Comparison of ENCODE assay signal across 13 cellular contexts in genomic region chr2:174014021-174014698, GRCh38. TPM values are rescaled to one million over a fixed set of nuclear protein-coding genes. Genes with fewer than 3 reads are reported as not detected.
A peak's percentile ranks its signal among the peaks of the same experiment; 100 is the strongest.
DNase-seq lines count a peak whose midpoint lies in the region; ATAC-seq and TF ChIP-seq lines count a peak whose summit lies in the region.
"Had no signal": no experiment of that assay in that cellular context is flagged by ENCODE, and none has a peak within 500 bp of the region (broad histone marks: within the 10 kb centered on the region; RNA-seq: fewer than 3 reads in every experiment).

No MANE protein-coding gene starts in this region.

- ATAC-seq in WTC11: 0 out of 2 replicates have a peak, but pooled peaks have one; percentile 5

- TF ChIP-seq CTCF in WTC11 (IDR thresholded peaks at IDR 0.05): no peak
- no peak for TF ChIP-seq CTCF in osteocyte (IDR thresholded peaks at IDR 0.05)

- DNase-seq in WTC11 (ENCODE audit: low spot score): no peak
- peak; percentile 43 for DNase-seq in iris pigment epithelial cell (ENCODE audit: low read depth)
- no peak for DNase-seq in osteocyte (ENCODE audit: extremely low spot score, unreplicated experiment)
- DNase-seq in Karpas-422: no peak
- no peak for DNase-seq in superior temporal gyrus (ENCODE audit: extremely low spot score)
- DNase-seq in T1000 (lab: John Stamatoyannopoulos, UW): no peak
- DNase-seq: activated effector memory CD4-positive, alpha-beta T cell treated with Interleukin-2 at 50 U/mL for 16 hours; cerebellar nuclear complex; NCI-H526 treated with DMSO at 0.1 percent for 48 hours; stimulated activated naive CD4-positive, alpha-beta T cell treated with Interleukin-2 at 50 U/mL for 16 hours had no signal

- peak overlapping the region; percentile 66 for H3K4me3 Mint-ChIP-seq in WTC11
- no peak overlapping the region for H3K4me3 Mint-ChIP-seq in osteocyte (ENCODE audit: unreplicated experiment)

- H3K27ac ChIP-seq in skin epidermis (peak overlapping the region in 13 of 21 experiments; percentile 15 to 97 (median 90)), Karpas-422 (ENCODE audit: low read length) (no peak overlapping the region)
- H3K27ac ChIP-seq: SJSA1 had no signal

- H3K9ac ChIP-seq in ES-I3 (ENCODE audit: low read depth, low read length) (peak overlapping the region; percentile 63), Karpas-422 (ENCODE audit: low read length) (no peak overlapping the region)

- H3K27me3 ChIP-seq in Karpas-422 (ENCODE audit: low read length): no peaks in the 10 kb centered on the region
- H3K27me3 ChIP-seq: SJSA1 had no signal

- H3K9me3 Mint-ChIP-seq in WTC11 (peaks cover 3% of the 10 kb centered on the region; the same call in 1 of the 2 replicates), osteocyte (ENCODE audit: unreplicated experiment) (no peaks in the 10 kb centered on the region)

- no peaks in the 10 kb centered on the region for H3K36me3 ChIP-seq in ES-I3 (ENCODE audit: insufficient read depth, low read length)
- no peaks in the 10 kb centered on the region for H3K36me3 ChIP-seq in Karpas-422 (ENCODE audit: insufficient read depth, low read length)
- H3K36me3 ChIP-seq: SJSA1 had no signal

- H2AFZ ChIP-seq in Karpas-422 (ENCODE audit: low read length): no peak overlapping the region

- no peaks in the 10 kb centered on the region for H3K9me3 ChIP-seq in ES-I3 (ENCODE audit: control insufficient read depth, insufficient read depth, low read length)
- no peaks in the 10 kb centered on the region for H3K9me3 ChIP-seq in Karpas-422 (ENCODE audit: low read length)
- H3K9me3 ChIP-seq: SJSA1 had no signal

- POLR2A ChIA-PET in WTC11 (lab: Charles Lee): no interaction called here

- no peaks in the 10 kb centered on the region for H3K79me2 ChIP-seq in Karpas-422 (ENCODE audit: low read length)

- H4K20me1 ChIP-seq in Karpas-422 (ENCODE audit: insufficient read depth, low read depth, low read length): no peaks in the 10 kb centered on the region

- CTCF ChIA-PET in WTC11 (lab: Charles Lee): interaction anchor here (1.5 to 1.8 kb wide), 2 partner anchors 26 to 64 kb away, joined by 4 to 6 read pairs; no protein-coding TSS in a partner anchor

- no peak overlapping the region for H3K4me2 ChIP-seq in Karpas-422 (ENCODE audit: low read depth, low read length, poor library complexity, severe bottlenecking)

- no peaks in the 10 kb centered on the region for H3K9me2 ChIP-seq in Karpas-422 (replicated peaks; ENCODE audit: insufficient read depth, low read length)

- H3K4me1 ChIP-seq in ES-I3 (ENCODE audit: insufficient read depth, low read length): peaks cover 22% of the 10 kb centered on the region
- H3K4me1 ChIP-seq in Karpas-422 (ENCODE audit: low read length): no peaks in the 10 kb centered on the region

- H3K4me1 Mint-ChIP-seq in WTC11 (peaks cover 31% of the 10 kb centered on the region), osteocyte (ENCODE audit: unreplicated experiment) (peaks cover 26% of the 10 kb centered on the region)

- H3K27ac Mint-ChIP-seq in WTC11 (peak overlapping the region; percentile 76), osteocyte (ENCODE audit: unreplicated experiment) (no peak overlapping the region)

- peaks cover 14% of the 10 kb centered on the region for H3K27me3 Mint-ChIP-seq in WTC11 (ENCODE audit: low read depth)
- peaks cover 3% of the 10 kb centered on the region for H3K27me3 Mint-ChIP-seq in osteocyte (ENCODE audit: unreplicated experiment)

- H3K36me3 Mint-ChIP-seq in WTC11 (no peaks in the 10 kb centered on the region), osteocyte (ENCODE audit: unreplicated experiment) (no peaks in the 10 kb centered on the region)

- H3K4me3 ChIP-seq in skin epidermis (no peak overlapping the region), Karpas-422 (ENCODE audit: low read length) (no peak overlapping the region)

TF ChIP-seq in WTC11, 78 proteins besides CTCF, POLR2A, EP300 and RAD21:
- TF ChIP-seq FOXK1 (CRISPR knock-in tag; IDR thresholded peaks at IDR 0.05) (no peak), RELA (CRISPR knock-in tag; IDR thresholded peaks at IDR 0.05; ENCODE audit: borderline replicate concordance) (no peak), IRF1 (CRISPR knock-in tag; IDR thresholded peaks at IDR 0.05) (no peak), MYBL2 (CRISPR knock-in tag; IDR thresholded peaks at IDR 0.05) (no peak)

RNA-seq across cellular contexts. Expression of gene SP3, which starts 49.0 kb away (rescaled TPM):
- total RNA-seq in WTC11 (2021): 72.8 to 88.5 TPM (median 77.1 TPM) in 3 replicates
- 75.3 and 80.3 TPM in 2 replicates for total RNA-seq in osteocyte
- 109 and 139 TPM in 2 replicates for total RNA-seq in Karpas-422 (2014; rRNA removed; shearing (Covaris generic); ENCODE audit: low replicate concordance)
